In the genomic region with DNA sequence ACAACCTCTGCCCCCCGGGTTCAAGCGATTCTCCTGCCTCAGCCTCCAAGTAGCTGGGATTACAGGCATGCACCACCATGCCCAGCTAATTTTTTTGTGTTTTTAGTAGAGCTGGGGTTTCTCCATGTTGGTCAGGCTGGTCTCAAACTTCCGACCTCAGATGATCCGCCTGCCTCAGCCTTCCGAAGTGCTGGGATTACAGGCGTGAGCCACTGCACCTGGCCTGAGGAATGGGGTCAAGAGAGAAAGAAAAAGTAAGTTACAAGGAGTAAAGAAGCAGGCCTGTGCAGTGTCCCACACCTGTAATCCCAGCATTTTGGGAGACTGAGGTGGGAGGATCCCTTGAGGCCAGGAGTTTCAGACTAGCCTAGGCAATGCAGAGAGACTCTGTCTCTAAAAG, we compare ENCODE assay signal across 2 cellular contexts.
DNase-seq lines count a peak whose midpoint lies in the region; ATAC-seq and TF ChIP-seq lines count a peak whose summit lies in the region.
"Not testable (repeated sequence)": the region's sequence is repeated elsewhere in the genome, so short reads cannot be mapped to it uniquely, and the experiment has no call there.

No MANE protein-coding gene starts in this region.

- TF ChIP-seq POLR2A in right lobe of liver (IDR thresholded peaks at IDR 0.05) = not testable (repeated sequence)

- H3K36me3 ChIP-seq in right lobe of liver = not testable (repeated sequence)

- not testable (repeated sequence) for TF ChIP-seq CTCF in right lobe of liver (IDR thresholded peaks at IDR 0.05)

- WGBS in right lobe of liver (ENCODE audit: insufficient coverage, low coverage, low lambda C conversion rate, missing lambda C conversion rate) = 79% methylated on average over 5 of the region's 6 CpGs

- DNase-seq in right lobe of liver = not testable (repeated sequence)
- peak; percentile 64 for DNase-seq in mesenteric fat pad (ENCODE audit: low spot score)

- H3K27me3 ChIP-seq in right lobe of liver = not testable (repeated sequence)

- intact Hi-C loops in right lobe of liver (cut with DNase I) = not testable (repeated sequence)

- peak overlapping the region in 2 of 3 donors; percentile 99 for H3K27ac ChIP-seq in right lobe of liver

- ATAC-seq in right lobe of liver = not testable (repeated sequence)

- peaks cover 0 to 40% (median 18%) of the 10 kb centered on the region in 4 donors for H3K4me1 ChIP-seq in right lobe of liver

- H3K9me3 ChIP-seq in right lobe of liver = not testable (repeated sequence)

- H3K4me3 ChIP-seq in right lobe of liver = not testable (repeated sequence)
